8 cellular contexts compared by ENCODE assay signal in the genomic region with DNA sequence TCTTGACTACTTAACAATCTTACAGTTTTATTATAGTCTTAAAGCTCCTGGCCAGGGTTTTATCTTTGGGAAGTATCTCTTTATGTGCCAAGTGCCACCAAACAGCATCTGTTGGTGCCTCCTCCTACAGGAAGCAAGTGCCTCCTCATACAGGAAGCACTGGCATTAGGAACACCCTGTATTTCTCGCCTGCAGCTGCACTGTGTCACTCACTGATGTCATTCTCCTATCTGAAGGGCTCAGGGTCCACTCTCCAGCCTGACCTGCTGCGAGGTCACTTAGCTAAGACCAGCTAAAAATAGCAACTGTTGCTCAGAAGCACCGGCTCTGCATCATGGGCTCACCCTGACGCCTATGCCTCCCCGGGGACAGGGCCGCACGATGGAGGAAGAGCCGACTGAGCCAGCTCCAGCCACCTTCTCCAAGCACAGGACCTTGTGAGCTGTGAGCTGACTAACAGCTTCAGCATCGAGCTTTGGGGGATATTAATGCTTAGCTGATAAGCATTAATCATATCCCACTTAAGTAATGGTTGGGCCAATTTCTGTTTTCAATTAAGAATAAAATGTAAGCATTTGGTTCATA.
DNase-seq lines count a peak whose midpoint lies in the region; ATAC-seq and TF ChIP-seq lines count a peak whose summit lies in the region.

No MANE protein-coding gene starts in this region.

- H3K4me1 ChIP-seq in CD4-positive, alpha-beta memory T cell (ENCODE audit: insufficient read depth, low read length): no peaks in the 10 kb centered on the region

- no peak for ATAC-seq in HG03280 (IDR thresholded peaks at IDR 0.05; ENCODE audit: unreplicated experiment)
- ATAC-seq in GM19035 (IDR thresholded peaks at IDR 0.05; ENCODE audit: unreplicated experiment): no peak

- H3K27me3 ChIP-seq in CD4-positive, alpha-beta memory T cell (ENCODE audit: insufficient read depth, low read length): no peaks in the 10 kb centered on the region

- H3K27ac Mint-ChIP-seq in dendritic cell treated with granulocyte-macrophage colony-stimulating factor and Interleukin-4, amounts not matched to agents 40 ng/mL and 50 ng/mL, for 4 days: peak overlapping the region; percentile 88
- H3K27ac Mint-ChIP-seq in CD4-positive, alpha-beta memory T cell: no peak overlapping the region

- no peak overlapping the region for H3K4me3 Mint-ChIP-seq in dendritic cell treated with granulocyte-macrophage colony-stimulating factor and Interleukin-4, amounts not matched to agents 40 ng/mL and 50 ng/mL, for 4 days
- H3K4me3 Mint-ChIP-seq in CD4-positive, alpha-beta memory T cell: no peak overlapping the region

- H3K4me1 Mint-ChIP-seq in dendritic cell treated with granulocyte-macrophage colony-stimulating factor and Interleukin-4, amounts not matched to agents 40 ng/mL and 50 ng/mL, for 4 days (ENCODE audit: low read depth): peaks cover 97% of the 10 kb centered on the region
- H3K4me1 Mint-ChIP-seq in CD4-positive, alpha-beta memory T cell: peaks cover 3 to 10% (median 5%) of the 10 kb centered on the region in 4 donors

- H3K36me3 Mint-ChIP-seq in dendritic cell treated with granulocyte-macrophage colony-stimulating factor and Interleukin-4, amounts not matched to agents 40 ng/mL and 50 ng/mL, for 4 days (ENCODE audit: low read depth): no peaks in the 10 kb centered on the region
- H3K36me3 Mint-ChIP-seq in CD4-positive, alpha-beta memory T cell: no peaks in the 10 kb centered on the region

- TF ChIP-seq CTCF in RWPE1 (conservative IDR thresholded peaks at IDR 0.05; ENCODE audit: low read depth): no peak

- intact Hi-C loops in dendritic cell treated with granulocyte-macrophage colony-stimulating factor and Interleukin-4, amounts not matched to agents 40 ng/mL and 50 ng/mL, for 4 days (cut with micrococcal nuclease): loop anchor here (5.0 kb wide), 1 partner anchor 35 kb away; no protein-coding TSS in a partner anchor
- intact Hi-C loops in CD4-positive, alpha-beta memory T cell (cut with micrococcal nuclease): no loop called here

- CTCF ChIA-PET in RWPE1 (lab: Yijun Ruan, JAX): interaction anchor here (0.7 kb wide), 1 partner anchor 37 kb away, joined by 3 read pairs; no protein-coding TSS in a partner anchor
- CTCF ChIA-PET in CD4-positive, alpha-beta memory T cell (lab: Charles Lee; ENCODE audit: partially characterized antibody): no interaction called here

- no peaks in the 10 kb centered on the region for H3K9me3 ChIP-seq in CD4-positive, alpha-beta memory T cell (ENCODE audit: control insufficient read depth in 1 of 2, low read length in 2 of 2)

- H3K4me3 ChIP-seq in CD4-positive, alpha-beta memory T cell (ENCODE audit: low read length in 2 of 2): no peak overlapping the region

- POLR2A ChIA-PET in RWPE1 (lab: Yijun Ruan, JAX; ENCODE audit: low non-redundant PET): no interaction called here
- POLR2A ChIA-PET in CD4-positive, alpha-beta memory T cell (lab: Charles Lee; ENCODE audit: partially characterized antibody): no interaction called here

- no peaks in the 10 kb centered on the region for H3K9me3 Mint-ChIP-seq in dendritic cell treated with granulocyte-macrophage colony-stimulating factor and Interleukin-4, amounts not matched to agents 40 ng/mL and 50 ng/mL, for 4 days
- H3K9me3 Mint-ChIP-seq in CD4-positive, alpha-beta memory T cell: no peaks in the 10 kb centered on the region

- no peak overlapping the region for H3K27ac ChIP-seq in RWPE1
- H3K27ac ChIP-seq in CD4-positive, alpha-beta memory T cell (ENCODE audit: low read depth, low read length): no peak overlapping the region

- H3K36me3 ChIP-seq in CD4-positive, alpha-beta memory T cell (ENCODE audit: insufficient read depth, low read length): no peaks in the 10 kb centered on the region

- peak; percentile 74 for DNase-seq in A172 (ENCODE audit: low spot score)
- DNase-seq in HuH-7.5 (ENCODE audit: low spot score): peak; percentile 95
- DNase-seq in mesenteric fat pad (ENCODE audit: low spot score): peak; percentile 94
- no peak for DNase-seq in RWPE1 (ENCODE audit: low spot score)
- no peak for DNase-seq in CD4-positive, alpha-beta memory T cell

- no peaks in the 10 kb centered on the region for H3K27me3 Mint-ChIP-seq in dendritic cell treated with granulocyte-macrophage colony-stimulating factor and Interleukin-4, amounts not matched to agents 40 ng/mL and 50 ng/mL, for 4 days
- H3K27me3 Mint-ChIP-seq in CD4-positive, alpha-beta memory T cell: peaks cover 0 to 2% of the 10 kb centered on the region in 2 donors

Comparison
In these comparisons a context has a peak if more than half of its experiments do, and no peak if none do; other contexts are left out.
1. DNase-seq: peak in A172 (single experiment), HuH-7.5 (single experiment) and mesenteric fat pad (single experiment); none in RWPE1 (single experiment) and CD4-positive, alpha-beta memory T cell (0 of 5).